30 cellular contexts compared by ENCODE assay signal in the genomic region with DNA sequence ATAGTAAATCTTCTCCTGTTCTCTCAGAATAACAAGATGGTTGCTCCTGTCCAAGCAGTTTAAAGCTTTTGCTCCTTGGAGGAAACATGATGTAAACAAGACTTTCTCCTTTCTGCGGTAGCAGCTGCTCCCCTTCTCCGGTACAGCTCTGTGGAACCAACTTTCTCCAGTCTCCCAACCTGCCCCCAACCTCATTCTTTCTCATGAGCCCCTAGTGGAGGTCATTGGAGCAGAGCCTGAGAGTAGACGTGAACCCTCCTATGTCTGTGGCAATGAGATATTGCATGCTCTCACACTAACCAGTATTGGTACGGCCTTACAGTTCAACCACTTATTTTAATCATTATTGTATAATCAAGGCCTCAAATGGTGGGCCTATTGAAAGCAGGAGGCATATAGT.
"Had no signal": no experiment of that assay in that cellular context is flagged by ENCODE, and none has a peak within 500 bp of the region (broad histone marks: within the 10 kb centered on the region; RNA-seq: fewer than 3 reads in every experiment).

No MANE protein-coding gene starts in this region.

- H3K27me3 ChIP-seq: ascending aorta, cardiac muscle cell, Peyer's patch, SJSA1 had no signal

- H3K4me3 ChIP-seq: ascending aorta, cardiac muscle cell, Peyer's patch, SJSA1 had no signal

- H3K4me2 ChIP-seq: SK-N-SH had no signal

- H3K36me3 ChIP-seq: ascending aorta, cardiac muscle cell, Peyer's patch, SJSA1, WERI-Rb-1 had no signal

- H3K27ac ChIP-seq: ascending aorta, cardiac muscle cell, Peyer's patch, SJSA1, WERI-Rb-1 had no signal

- H3K36me3 Mint-ChIP-seq: activated naive CD4-positive, alpha-beta T cell treated with anti-CD3 and anti-CD28 coated beads, Interleukin-2, amount 50 U/mL, for 24 hours; activated naive CD8-positive, alpha-beta T cell treated with anti-CD3 and anti-CD28 coated beads, Interleukin-2, amount 10 ng/mL, durations not matched to agents 7 days and 5 days had no signal

- H3K27me3 Mint-ChIP-seq: activated CD4-positive, alpha-beta T cell treated with anti-CD3 and anti-CD28 coated beads, Interleukin-2, amount 10 ng/mL, durations not matched to agents 7 days and 5 days; activated naive CD4-positive, alpha-beta T cell treated with anti-CD3 and anti-CD28 coated beads, Interleukin-2, amount 50 U/mL, for 24 hours; activated naive CD8-positive, alpha-beta T cell treated with anti-CD3 and anti-CD28 coated beads, Interleukin-2, amount 10 ng/mL, durations not matched to agents 7 days and 5 days; activated T-cell treated with anti-CD3 and anti-CD28 coated beads, Interleukin-2, amount 50 U/mL, for 24 hours; central memory CD8-positive, alpha-beta T cell had no signal

- H3K9me3 ChIP-seq: ascending aorta, Peyer's patch, SJSA1, SK-N-SH had no signal

- H3K9ac ChIP-seq: SK-N-SH had no signal

- H3K4me1 Mint-ChIP-seq: activated CD4-positive, alpha-beta T cell treated with anti-CD3 and anti-CD28 coated beads, Interleukin-2, amount 10 ng/mL, durations not matched to agents 7 days and 5 days; activated naive CD4-positive, alpha-beta T cell treated with anti-CD3 and anti-CD28 coated beads, Interleukin-2, amount 50 U/mL, for 24 hours; activated naive CD8-positive, alpha-beta T cell treated with anti-CD3 and anti-CD28 coated beads, Interleukin-2, amount 10 ng/mL, durations not matched to agents 7 days and 5 days; central memory CD8-positive, alpha-beta T cell had no signal

- H3K27ac Mint-ChIP-seq: activated CD4-positive, alpha-beta T cell treated with anti-CD3 and anti-CD28 coated beads, Interleukin-2, amount 10 ng/mL, durations not matched to agents 7 days and 5 days; activated CD8-positive, alpha-beta T cell treated with anti-CD3 and anti-CD28 coated beads, Interleukin-2, amount 10 ng/mL, durations not matched to agents 7 days and 5 days; activated naive CD4-positive, alpha-beta T cell treated with anti-CD3 and anti-CD28 coated beads, Interleukin-2, amount 50 U/mL, for 24 hours; activated naive CD8-positive, alpha-beta T cell treated with anti-CD3 and anti-CD28 coated beads, Interleukin-2, amount 10 ng/mL, durations not matched to agents 7 days and 5 days; activated T-cell treated with anti-CD3 and anti-CD28 coated beads, Interleukin-2, amount 50 U/mL, for 24 hours; activated T-helper 2 cell treated with anti-CD3 and anti-CD28 coated beads, Interferon-gamma antibody, Interleukin-2, Interleukin-4, amounts not matched to agents 10 μg/mL and 5 μg/mL and 100 μg/mL, durations not matched to agents 14 hours and 24 hours and 36 hours had no signal

- H3K4me1 ChIP-seq: ascending aorta, Peyer's patch, SJSA1 had no signal

- DNase-seq: activated CD4-positive, alpha-beta T cell treated with anti-CD3 and anti-CD28 coated beads, Interleukin-2, amount 10 ng/mL, durations not matched to agents 7 days and 5 days; activated CD4-positive, alpha-beta T cell treated with anti-CD3 and anti-CD28 coated beads, Interleukin-2, amount 50 U/mL, for 48 hours; activated CD8-positive, alpha-beta T cell treated with anti-CD3 and anti-CD28 coated beads, Interleukin-2, amount 10 ng/mL, durations not matched to agents 7 days and 5 days; activated gamma-delta T cell; activated naive CD4-positive, alpha-beta T cell treated with Interleukin-2 at 50 U/mL for 16 hours; activated naive CD8-positive, alpha-beta T cell treated with anti-CD3 and anti-CD28 coated beads, Interleukin-2, amount 10 ng/mL, durations not matched to agents 7 days and 5 days; activated T-cell treated with anti-CD3 and anti-CD28 coated beads, Interleukin-2, amount 50 U/mL, for 24 hours; amygdala; Karpas-422; NCI-H1105; NCI-H1436; NCI-H1694; NCI-H1930; NCI-H510A; NCI-H526; NCI-H748 treated with DMSO at 0.1 percent for 48 hours; NK-92 treated with Interleukin-12 subunit alpha and Interleukin-12 subunit beta, amount 100 ng/mL, for 24 hours; PC-3; Peyer's patch; RPMI8226; SHP77 treated with DMSO at 0.1 percent for 48 hours; SK-N-SH; T1000; WERI-Rb-1 had no signal

- ATAC-seq: activated CD8-positive, alpha-beta T cell treated with anti-CD3 and anti-CD28 coated beads, Interleukin-2, amount 10 ng/mL, durations not matched to agents 7 days and 5 days; PC-3 had no signal

- H3K9me2 ChIP-seq: SK-N-SH had no signal

- H3K4me3 Mint-ChIP-seq: activated CD4-positive, alpha-beta T cell treated with anti-CD3 and anti-CD28 coated beads, Interleukin-2, amount 10 ng/mL, durations not matched to agents 7 days and 5 days; activated CD8-positive, alpha-beta T cell treated with anti-CD3 and anti-CD28 coated beads, Interleukin-2, amount 10 ng/mL, durations not matched to agents 7 days and 5 days; activated naive CD4-positive, alpha-beta T cell treated with anti-CD3 and anti-CD28 coated beads, Interleukin-2, amount 50 U/mL, for 24 hours; activated naive CD8-positive, alpha-beta T cell treated with anti-CD3 and anti-CD28 coated beads, Interleukin-2, amount 10 ng/mL, durations not matched to agents 7 days and 5 days; activated T-cell treated with anti-CD3 and anti-CD28 coated beads, Interleukin-2, amount 50 U/mL, for 24 hours; central memory CD8-positive, alpha-beta T cell had no signal
